In the genomic region with DNA sequence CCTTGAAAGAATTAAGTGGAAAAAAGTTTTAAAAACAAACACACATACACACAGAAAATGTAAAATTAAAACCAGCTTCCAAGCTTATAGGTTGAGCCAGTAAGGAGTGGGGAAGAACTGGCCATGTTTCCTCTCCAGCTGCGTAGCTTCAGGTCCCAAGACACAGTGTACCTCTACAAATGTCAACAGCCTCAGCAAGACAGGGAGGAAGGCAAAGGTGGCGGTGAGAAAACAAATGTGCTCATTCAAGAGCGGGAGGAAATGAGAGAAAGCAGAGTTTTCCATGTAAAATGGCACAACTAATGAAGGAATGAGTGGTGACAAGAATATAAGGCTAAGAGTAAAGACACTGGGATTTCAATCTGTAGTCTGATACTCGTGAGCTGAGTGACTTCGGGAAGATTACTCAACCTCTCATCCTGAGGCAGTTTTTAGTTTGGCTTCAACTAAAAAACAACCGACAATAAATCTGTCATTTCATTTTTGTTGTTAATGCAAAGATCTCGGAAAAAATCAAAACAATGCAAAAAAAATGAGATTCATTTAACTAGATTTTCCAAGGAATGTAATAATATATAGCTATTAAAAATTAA, we compare ENCODE assay signal across 29 cellular contexts.
A peak's percentile ranks its signal among the peaks of the same experiment; 100 is the strongest.
DNase-seq lines count a peak whose midpoint lies in the region; ATAC-seq and TF ChIP-seq lines count a peak whose summit lies in the region.
"Had no signal": no experiment of that assay in that cellular context is flagged by ENCODE, and none has a peak within 500 bp of the region (broad histone marks: within the 10 kb centered on the region; RNA-seq: fewer than 3 reads in every experiment).

No MANE protein-coding gene starts in this region.

- ATAC-seq in left ventricle myocardium superior (peak; percentile 22), right cardiac atrium (no peak), T-helper 17 cell (no peak), HG03520 (IDR thresholded peaks at IDR 0.05; ENCODE audit: unreplicated experiment) (no peak)
- ATAC-seq: activated CD4-positive, CD25-positive, alpha-beta regulatory T cell treated with anti-CD3 and anti-CD28 coated beads, Interleukin-2, amount 50 U/mL, for 24 hours; K562 had no signal

- 77% methylated on average over 7 of the region's 7 CpGs for WGBS in right cardiac atrium

- no peaks in the 10 kb centered on the region for H3K27me3 ChIP-seq in right cardiac atrium (ENCODE audit: control insufficient read depth, insufficient read depth)
- H3K27me3 ChIP-seq in rectal smooth muscle tissue (ENCODE audit: control insufficient read depth, insufficient read depth, low read length): no peaks in the 10 kb centered on the region
- H3K27me3 ChIP-seq: ascending aorta, BE2C, dorsolateral prefrontal cortex, MG63, Peyer's patch, thyroid gland had no signal

- intact Hi-C loops in left ventricle myocardium superior (cut with micrococcal nuclease) (no loop called here), right cardiac atrium (cut with DNase I) (no loop called here)

- H3K4me3 ChIP-seq in right cardiac atrium (ENCODE audit: low read length) (no peak overlapping the region), rectal smooth muscle tissue (ENCODE audit: low read length) (no peak overlapping the region)
- H3K4me3 ChIP-seq: ascending aorta, dorsolateral prefrontal cortex, GM23248, K562, MG63, Peyer's patch, thyroid gland had no signal

- H3K4me1 ChIP-seq in right cardiac atrium (ENCODE audit: control insufficient read depth, insufficient read depth, low read length): peaks cover 4% of the 10 kb centered on the region
- H3K4me1 ChIP-seq in rectal smooth muscle tissue (ENCODE audit: control insufficient read depth, insufficient read depth, low read length): peaks cover 35% of the 10 kb centered on the region
- H3K4me1 ChIP-seq: Peyer's patch, thyroid gland had no signal

- H3K27me3 Mint-ChIP-seq in glutamatergic neuron (ENCODE audit: unreplicated experiment): peaks cover 3% of the 10 kb centered on the region
- peaks cover 39% of the 10 kb centered on the region for H3K27me3 Mint-ChIP-seq in T-helper 17 cell
- H3K27me3 Mint-ChIP-seq: activated CD4-positive, alpha-beta memory T cell treated with anti-CD3 and anti-CD28 coated beads, Interleukin-2, amount 10 ng/mL, durations not matched to agents 7 days and 5 days had no signal

- H3K36me3 Mint-ChIP-seq in glutamatergic neuron (ENCODE audit: unreplicated experiment) (peaks cover 9% of the 10 kb centered on the region), T-helper 17 cell (ENCODE audit: low read depth) (no peaks in the 10 kb centered on the region)
- H3K36me3 Mint-ChIP-seq: activated naive CD8-positive, alpha-beta T cell had no signal

- H3K27ac ChIP-seq in right cardiac atrium (ENCODE audit: low read length) (no peak overlapping the region), rectal smooth muscle tissue (ENCODE audit: low read depth, low read length) (peak overlapping the region; percentile 29), substantia nigra (ENCODE audit: low read depth, low read length, poor library complexity, severe bottlenecking) (no peak overlapping the region)
- H3K27ac ChIP-seq: dorsolateral prefrontal cortex, epithelial cell of prostate, GM23248, thyroid gland had no signal

- no peaks in the 10 kb centered on the region for H3K36me3 ChIP-seq in rectal smooth muscle tissue (ENCODE audit: control insufficient read depth, insufficient read depth, low read length)
- H3K36me3 ChIP-seq: ascending aorta, BE2C, Peyer's patch, thyroid gland had no signal

- H3K9me3 ChIP-seq in right cardiac atrium (ENCODE audit: control insufficient read depth, low read length): no peaks in the 10 kb centered on the region
- H3K9me3 ChIP-seq in T-helper 17 cell (ENCODE audit: control insufficient read depth, low read length, poor library complexity, severe bottlenecking): no peaks in the 10 kb centered on the region
- H3K9me3 ChIP-seq: ascending aorta, BE2C, MG63, Peyer's patch, thyroid gland had no signal

- H3K9me3 Mint-ChIP-seq in glutamatergic neuron (ENCODE audit: unreplicated experiment): peaks cover 2% of the 10 kb centered on the region
- H3K9me3 Mint-ChIP-seq: activated CD4-positive, alpha-beta memory T cell treated with anti-CD3 and anti-CD28 coated beads, Interleukin-2, amount 10 ng/mL, durations not matched to agents 7 days and 5 days had no signal

- H3K4me1 Mint-ChIP-seq in glutamatergic neuron (ENCODE audit: low read depth, unreplicated experiment): peaks cover 46% of the 10 kb centered on the region
- no peaks in the 10 kb centered on the region for H3K4me1 Mint-ChIP-seq in T-helper 17 cell
- H3K4me1 Mint-ChIP-seq: activated CD4-positive, alpha-beta memory T cell treated with anti-CD3 and anti-CD28 coated beads, Interleukin-2, amount 10 ng/mL, durations not matched to agents 7 days and 5 days had no signal

- H3K4me3 Mint-ChIP-seq in glutamatergic neuron (ENCODE audit: unreplicated experiment) (peak overlapping the region; percentile 36), T-helper 17 cell (no peak overlapping the region)
- H3K4me3 Mint-ChIP-seq: activated CD4-positive, alpha-beta memory T cell treated with anti-CD3 and anti-CD28 coated beads, Interleukin-2, amount 10 ng/mL, durations not matched to agents 7 days and 5 days; activated naive CD8-positive, alpha-beta T cell had no signal

- no peak overlapping the region for H3K9ac ChIP-seq in rectal smooth muscle tissue (ENCODE audit: low read length)
- H3K9ac ChIP-seq: GM23248 had no signal

- no peak for TF ChIP-seq CTCF in glutamatergic neuron (IDR thresholded peaks at IDR 0.05; ENCODE audit: partially characterized antibody, unreplicated experiment)

- no peak for DNase-seq in left ventricle myocardium superior
- DNase-seq in right cardiac atrium: no peak
- DNase-seq in glutamatergic neuron: no peak
- DNase-seq in T-helper 17 cell: no peak
- no peak for DNase-seq in kidney glomerular epithelial cell (lab: John Stamatoyannopoulos, UW)
- no peak for DNase-seq in substantia nigra (lab: John Stamatoyannopoulos, UW)
- DNase-seq: activated CD4-positive, alpha-beta memory T cell treated with anti-CD3 and anti-CD28 coated beads, Interleukin-2, amount 10 ng/mL, durations not matched to agents 7 days and 5 days; BE2C; caudate nucleus; dorsolateral prefrontal cortex; foreskin melanocyte; GM23248; kidney; MG63; NCI-H146; NCI-H510A; Peyer's patch; retina; stimulated activated CD4-positive, alpha-beta T cell treated with anti-CD3 and anti-CD28 coated beads, Interleukin-12 subunit alpha, Interleukin-12 subunit beta, amount 100 ng/mL, for 4 hours; stimulated activated CD4-positive, alpha-beta T cell treated with anti-CD3 and anti-CD28 coated beads, Interleukin-4, amount 100 ng/mL, for 24 hours; stimulated activated naive CD4-positive, alpha-beta T cell; thyroid gland had no signal

- H3K27ac Mint-ChIP-seq in glutamatergic neuron (ENCODE audit: unreplicated experiment): peak overlapping the region; percentile 24
- H3K27ac Mint-ChIP-seq in T-helper 17 cell: no peak overlapping the region
- H3K27ac Mint-ChIP-seq: activated CD4-positive, alpha-beta memory T cell treated with anti-CD3 and anti-CD28 coated beads, Interleukin-2, amount 10 ng/mL, durations not matched to agents 7 days and 5 days; activated naive CD8-positive, alpha-beta T cell had no signal
